12 cellular contexts compared by ENCODE assay signal in genomic region chr17:64327201-64327930, GRCh38.
DNase-seq lines count a peak whose midpoint lies in the region; TF ChIP-seq lines count a peak whose summit lies in the region.
"Had no signal": no experiment of that assay in that cellular context is flagged by ENCODE, and none has a peak within 500 bp of the region (broad histone marks: within the 10 kb centered on the region; RNA-seq: fewer than 3 reads in every experiment).

No MANE protein-coding gene starts in this region.

- TF ChIP-seq EP300 in tibial nerve (IDR thresholded peaks at IDR 0.05) = peak; percentile 57 to 60

- H3K9me3 ChIP-seq in tibial nerve = no peaks in the 10 kb centered on the region

- WGBS in tibial nerve, 2 donors = 59 to 64% methylated on average over 6 of the region's 6 CpGs

- peaks cover 0 to 41% (median 18%) of the 10 kb centered on the region in 4 donors for H3K4me1 ChIP-seq in tibial nerve

- no peak overlapping the region for H3K4me3 ChIP-seq in tibial nerve

- TF ChIP-seq POLR2A in tibial nerve (IDR thresholded peaks at IDR 0.05) = no peak

- TF ChIP-seq CTCF in tibial nerve (IDR thresholded peaks at IDR 0.05) = no peak

- no peaks in the 10 kb centered on the region for H3K27me3 ChIP-seq in tibial nerve

- H3K27ac ChIP-seq in tibial nerve = peak overlapping the region; percentile 13 to 75 (median 49)
- H3K27ac ChIP-seq: 22Rv1 had no signal

- peak; percentile 35 for DNase-seq in DMS153 (lab: John Stamatoyannopoulos, UW)
- no peak for DNase-seq in DMS153 treated with DMSO at 0.1 percent for 48 hours (lab: John Stamatoyannopoulos, UW; ENCODE audit: unreplicated experiment)
- DNase-seq in dermis microvascular lymphatic vessel endothelial cell (ENCODE audit: low read depth in 2 of 2) = peak; percentile 93 to 95
- peak; percentile 19 for DNase-seq in myocyte (ENCODE audit: low read depth)
- DNase-seq in tibial nerve (ENCODE audit: low spot score in 2 of 2) = no peak
- DNase-seq in activated CD4-positive, CD25-positive, alpha-beta regulatory T cell treated with anti-CD3 and anti-CD28 coated beads, Interleukin-2, amount 50 U/mL, for 72 hours = no peak
- no peak for DNase-seq in EL
- DNase-seq in activated CD4-positive, alpha-beta T cell treated with anti-CD3 and anti-CD28 coated beads, Interleukin-2, amount 50 U/mL, for 48 hours = no peak
- DNase-seq: activated CD4-positive, alpha-beta T cell treated with anti-CD3 and anti-CD28 coated beads, Interleukin-2, amount 50 U/mL, for 1 hour; kidney glomerular epithelial cell; NCI-H2171 treated with DMSO at 0.1 percent for 48 hours had no signal

- no peaks in the 10 kb centered on the region for H3K36me3 ChIP-seq in tibial nerve

Comparison
In these comparisons a context has a peak if more than half of its experiments do, and no peak if none do; other contexts are left out.
1. DNase-seq: peak in DMS153 (single experiment), dermis microvascular lymphatic vessel endothelial cell (2 of 2) and myocyte (single experiment); none in DMS153 treated with DMSO at 0.1 percent for 48 hours (single experiment), tibial nerve (0 of 2), activated CD4-positive, CD25-positive, alpha-beta regulatory T cell treated with anti-CD3 and anti-CD28 coated beads, Interleukin-2, amount 50 U/mL, for 72 hours (single experiment), EL (single experiment) and activated CD4-positive, alpha-beta T cell treated with anti-CD3 and anti-CD28 coated beads, Interleukin-2, amount 50 U/mL, for 48 hours (0 of 2).